16 cellular contexts compared by ENCODE assay signal in genomic region chr10:126391162-126391880, GRCh38. TPM values are rescaled to one million over a fixed set of nuclear protein-coding genes. Genes with fewer than 3 reads are reported as not detected.
DNase-seq lines count a peak whose midpoint lies in the region; ATAC-seq, FAIRE-seq and TF ChIP-seq lines count a peak whose summit lies in the region.
"Had no signal": no experiment of that assay in that cellular context is flagged by ENCODE, and none has a peak within 500 bp of the region (broad histone marks: within the 10 kb centered on the region; RNA-seq: fewer than 3 reads in every experiment).

No MANE protein-coding gene starts in this region.

- no TSS peak for BruUV-seq in IMR-90 (replicated peaks; lab: Mats Ljungman, UMichigan)

- H3K4me3 ChIP-seq in IMR-90 (ENCODE audit: insufficient read depth, low read depth, low read length) (no peak overlapping the region), astrocyte (ENCODE audit: insufficient read depth, low read depth, low read length) (no peak overlapping the region), gastroesophageal sphincter (no peak overlapping the region)

- H2AK9ac ChIP-seq in IMR-90 (replicated peaks; ENCODE audit: low read depth, low read length, poor library complexity), result peak overlapping the region; percentile 45

- no peak overlapping the region for H2BK120ac ChIP-seq in IMR-90 (ENCODE audit: low read depth, low read length)

- TF ChIP-seq CTCF in IMR-90 (conservative IDR thresholded peaks at IDR 0.05; ENCODE audit: low read depth, low read length) (no peak), astrocyte (IDR thresholded peaks at IDR 0.05; ENCODE audit: insufficient read depth, low read depth, low read length) (no peak), gastroesophageal sphincter (IDR thresholded peaks at IDR 0.05) (no peak), progenitor cell of endocrine pancreas (IDR thresholded peaks at IDR 0.05; ENCODE audit: unreplicated experiment) (no peak), D721Med (IDR thresholded peaks at IDR 0.05; ENCODE audit: insufficient read depth, missing control alignments) (no peak)

- CTCF ChIA-PET in IMR-90 (lab: Yijun Ruan, JAX), result interaction anchor here (1.3 kb wide), 1 partner anchor 457 kb away, joined by 4 read pairs; no protein-coding TSS in a partner anchor

- H3K9me3 ChIP-seq in IMR-90 (ENCODE audit: control insufficient read depth, insufficient read depth, low read length) (peaks cover 2% of the 10 kb centered on the region; the same call in 1 of the 2 replicates), astrocyte (ENCODE audit: insufficient read depth, low read depth, low read length) (no peaks in the 10 kb centered on the region), gastroesophageal sphincter (no peaks in the 10 kb centered on the region)

- no peak for TF ChIP-seq RAD21 in IMR-90 (IDR thresholded peaks at IDR 0.05; ENCODE audit: low read length)

- peak overlapping the region; percentile 34; the same call in 2 of the 3 replicates for H2BK15ac ChIP-seq in IMR-90 (ENCODE audit: low read depth, low read length)

- H3K27me3 Mint-ChIP-seq in astrocyte (ENCODE audit: low read depth, unreplicated experiment) (no peaks in the 10 kb centered on the region), progenitor cell of endocrine pancreas (peaks cover 68% of the 10 kb centered on the region)
- peaks cover 23% of the 10 kb centered on the region for H3K27me3 Mint-ChIP-seq in activated CD4-positive, alpha-beta T cell treated with anti-CD3 and anti-CD28 coated beads, Interleukin-2, amount 10 ng/mL, durations not matched to agents 24 days and 14 days

- TF ChIP-seq POLR2A in IMR-90 (IDR thresholded peaks at IDR 0.05; ENCODE audit: low read depth, low read length) (no peak), gastroesophageal sphincter (IDR thresholded peaks at IDR 0.05) (no peak)

- H3K27ac ChIP-seq in IMR-90 (ENCODE audit: insufficient read depth, low read length) (peak overlapping the region; percentile 5; the same call in 1 of the 2 replicates), astrocyte (ENCODE audit: low read depth, low read length) (peak overlapping the region; percentile 25), gastroesophageal sphincter (peak overlapping the region in 2 of 4 donors; percentile 1 to 41)

- H3K36me3 ChIP-seq in IMR-90 (ENCODE audit: control insufficient read depth, insufficient read depth, low read length) (no peaks in the 10 kb centered on the region), astrocyte (ENCODE audit: insufficient read depth, low read length) (no peaks in the 10 kb centered on the region), gastroesophageal sphincter (no peaks in the 10 kb centered on the region)

- peak overlapping the region; percentile 48 for H3K4ac ChIP-seq in IMR-90 (ENCODE audit: low read depth, low read length)

- peaks cover 28% of the 10 kb centered on the region for H3K4me1 Mint-ChIP-seq in astrocyte (ENCODE audit: low read depth, unreplicated experiment)
- H3K4me1 Mint-ChIP-seq in progenitor cell of endocrine pancreas (ENCODE audit: low read depth), result peaks cover 9% of the 10 kb centered on the region
- no peaks in the 10 kb centered on the region for H3K4me1 Mint-ChIP-seq in activated CD4-positive, alpha-beta T cell treated with anti-CD3 and anti-CD28 coated beads, Interleukin-2, amount 10 ng/mL, durations not matched to agents 24 days and 14 days

- H2AFZ ChIP-seq in IMR-90 (replicated peaks; ENCODE audit: low read length, poor library complexity) (peak overlapping the region; percentile 34), astrocyte (ENCODE audit: low read depth, low read length) (peak overlapping the region; percentile 35)

- H4K20me1 ChIP-seq in IMR-90 (ENCODE audit: insufficient read depth, low read length) (no peaks in the 10 kb centered on the region), astrocyte (ENCODE audit: insufficient read depth, low read length) (no peaks in the 10 kb centered on the region)

- H3K4me3 Mint-ChIP-seq in astrocyte (ENCODE audit: unreplicated experiment), result no peak overlapping the region
- no peak overlapping the region for H3K4me3 Mint-ChIP-seq in progenitor cell of endocrine pancreas (ENCODE audit: low read depth)
- H3K4me3 Mint-ChIP-seq in activated CD4-positive, alpha-beta T cell treated with anti-CD3 and anti-CD28 coated beads, Interleukin-2, amount 10 ng/mL, durations not matched to agents 24 days and 14 days, result no peak overlapping the region
- H3K4me3 Mint-ChIP-seq: natural killer cell had no signal

- peak overlapping the region; percentile 19 to 70; a peak in 2 of 4 replicates for H4K8ac ChIP-seq in IMR-90 (ENCODE audit: low read depth in 2 of 2, low read length in 2 of 2)

- dilution Hi-C loops in IMR-90 (cut with HindIII; ENCODE audit: low sequenced_read_pairs, unreplicated experiment), result no loop called here

- no peak overlapping the region; the same call in 1 of the 2 replicates for H3K23ac ChIP-seq in IMR-90 (ENCODE audit: low read depth, low read length)

- H3K79me1 ChIP-seq in IMR-90 (ENCODE audit: low read depth in 1 of 2, low read length in 2 of 2), result no peaks in the 10 kb centered on the region

- H3K4me1 ChIP-seq in IMR-90 (ENCODE audit: control insufficient read depth, insufficient read depth, low read length), result peaks cover 2% of the 10 kb centered on the region; the same call in 1 of the 2 replicates
- H3K4me1 ChIP-seq in astrocyte (ENCODE audit: insufficient read depth, low read length), result peaks cover 15% of the 10 kb centered on the region
- peaks cover 0 to 21% (median 6%) of the 10 kb centered on the region in 3 donors for H3K4me1 ChIP-seq in gastroesophageal sphincter

- no peak overlapping the region for H4K91ac ChIP-seq in IMR-90 (ENCODE audit: insufficient read depth, low read depth, low read length)

- H3K9ac ChIP-seq in IMR-90 (ENCODE audit: low read depth, low read length) (no peak overlapping the region), astrocyte (ENCODE audit: low read length) (peak overlapping the region; percentile 40)

- DNase-seq in IMR-90 (peak; percentile 41), astrocyte (ENCODE audit: low read depth) (no peak), progenitor cell of endocrine pancreas (ENCODE audit: low spot score, unreplicated experiment) (no peak), D721Med (ENCODE audit: insufficient read length, low spot score) (no peak), DMS79 (lab: John Stamatoyannopoulos, UW) (no peak), SW480 (ENCODE audit: low spot score) (no peak)
- no peak for DNase-seq in activated CD4-positive, alpha-beta T cell treated with anti-CD3 and anti-CD28 coated beads, Interleukin-2, amount 10 ng/mL, durations not matched to agents 24 days and 14 days
- DNase-seq: activated CD4-positive, alpha-beta T cell treated with anti-CD3 and anti-CD28 coated beads, Interleukin-2, amount 50 U/mL, for 4 hours; CD4-positive, alpha-beta memory T cell; Kasumi-1; natural killer cell; PC-3; T-helper 2 cell had no signal

- H3K79me2 ChIP-seq in astrocyte (ENCODE audit: insufficient read depth, low read length), result peaks cover 23% of the 10 kb centered on the region

- H2BK20ac ChIP-seq in IMR-90 (ENCODE audit: low read depth, low read length), result peak overlapping the region; percentile 14; the same call in 1 of the 2 replicates

- H3K27me3 ChIP-seq in IMR-90 (ENCODE audit: control insufficient read depth, insufficient read depth, low read length), result no peaks in the 10 kb centered on the region; the same call in 1 of the 2 replicates
- H3K27me3 ChIP-seq in astrocyte (ENCODE audit: insufficient read depth, low read length), result no peaks in the 10 kb centered on the region
- H3K27me3 ChIP-seq in gastroesophageal sphincter, result peaks cover 45% of the 10 kb centered on the region

- no peaks in the 10 kb centered on the region for H3K9me1 ChIP-seq in IMR-90 (ENCODE audit: insufficient read depth, low read length)

- WGBS in IMR-90 (ENCODE audit: extremely low coverage in 2 of 2, insufficient read length in 1 of 2), 2 experiments, result 40% methylated on average over 3 of the region's 9 CpGs; no CpG with 5 or more reads in 1 of the 2 experiments
- WGBS in gastroesophageal sphincter (ENCODE audit: low coverage in 1 of 2), 2 donors, result 24 to 40% methylated on average over 6 to 9 of the region's 9 CpGs

- H3K9me3 Mint-ChIP-seq in astrocyte (ENCODE audit: unreplicated experiment) (peaks cover 22% of the 10 kb centered on the region), progenitor cell of endocrine pancreas (ENCODE audit: low read depth) (no peaks in the 10 kb centered on the region)
- H3K9me3 Mint-ChIP-seq in activated CD4-positive, alpha-beta T cell treated with anti-CD3 and anti-CD28 coated beads, Interleukin-2, amount 10 ng/mL, durations not matched to agents 24 days and 14 days, result peaks cover 11% of the 10 kb centered on the region
- H3K9me3 Mint-ChIP-seq: natural killer cell had no signal

- no peak overlapping the region for H3K14ac ChIP-seq in IMR-90 (replicated peaks; ENCODE audit: low read depth, low read length)

- intact Hi-C loops in IMR-90 (cut with micrococcal nuclease), result loop anchor here (10.0 kb wide), 1 partner anchor 1877 kb away; no protein-coding TSS in a partner anchor
- intact Hi-C loops in activated CD4-positive, alpha-beta T cell treated with anti-CD3 and anti-CD28 coated beads, Interleukin-2, amount 10 ng/mL, durations not matched to agents 24 days and 14 days (cut with micrococcal nuclease), result no loop called here

- peak overlapping the region; percentile 92 for H3K27ac Mint-ChIP-seq in astrocyte (ENCODE audit: unreplicated experiment)
- H3K27ac Mint-ChIP-seq in progenitor cell of endocrine pancreas, result peak overlapping the region; percentile 3
- no peak overlapping the region for H3K27ac Mint-ChIP-seq in activated CD4-positive, alpha-beta T cell treated with anti-CD3 and anti-CD28 coated beads, Interleukin-2, amount 10 ng/mL, durations not matched to agents 24 days and 14 days
- H3K27ac Mint-ChIP-seq: natural killer cell had no signal

- TF ChIP-seq EP300 in gastroesophageal sphincter (IDR thresholded peaks at IDR 0.05), result no peak

- peak overlapping the region; percentile 28; the same call in 1 of the 2 replicates for H3K18ac ChIP-seq in IMR-90 (ENCODE audit: low read depth, low read length)

- POLR2A ChIA-PET in IMR-90 (lab: Charles Lee; ENCODE audit: unreplicated experiment), result no interaction called here

- peak overlapping the region; percentile 19; the same call in 1 of the 2 replicates for H4K5ac ChIP-seq in IMR-90 (ENCODE audit: low read depth, low read length)

- ATAC-seq in IMR-90 (ENCODE audit: low read depth) (peak; percentile 11; the same call in 1 of the 2 replicates), gastroesophageal sphincter (peak; percentile 42)
- ATAC-seq: natural killer cell, PC-3 had no signal

- H2BK5ac ChIP-seq in IMR-90 (ENCODE audit: low read depth, low read length, poor library complexity, severe bottlenecking), result no peak overlapping the region

- H3K56ac ChIP-seq in IMR-90 (ENCODE audit: extremely low read depth, insufficient read depth, low read length), result no peak overlapping the region; the same call in 1 of the 2 replicates

- H3K36me3 Mint-ChIP-seq in astrocyte (ENCODE audit: low read depth, unreplicated experiment) (peaks cover 7% of the 10 kb centered on the region), progenitor cell of endocrine pancreas (ENCODE audit: insufficient read depth) (no peaks in the 10 kb centered on the region)
- H3K36me3 Mint-ChIP-seq in activated CD4-positive, alpha-beta T cell treated with anti-CD3 and anti-CD28 coated beads, Interleukin-2, amount 10 ng/mL, durations not matched to agents 24 days and 14 days (ENCODE audit: low read depth), result peaks cover 4% of the 10 kb centered on the region

- FAIRE-seq in astrocyte (lab: Jason Lieb, UNC) (peak; percentile 13), D721Med (lab: Jason Lieb, UNC) (no peak)
- FAIRE-seq: G401.6, H54 had no signal

- in situ Hi-C loops in IMR-90 (cut with MboI; ENCODE audit: low sequenced_read_pairs), result no loop called here

- peak overlapping the region; percentile 6; the same call in 1 of the 2 replicates for H3K4me2 ChIP-seq in IMR-90 (ENCODE audit: low read depth, low read length)
- H3K4me2 ChIP-seq in astrocyte (ENCODE audit: low read length), result peak overlapping the region; percentile 33

- H2AK5ac ChIP-seq in IMR-90 (ENCODE audit: low read depth, low read length), result no peak overlapping the region; the same call in 1 of the 2 replicates

RNA-seq across cellular contexts. Expression of gene ADAM12, which starts 3.0 kb away (rescaled TPM):
- 9.7 and 10.2 TPM in 2 replicates for total RNA-seq in IMR-90 (2012; rRNA removed)
- polyA plus RNA-seq in IMR-90 (2012; rRNA removed), result 7.1 and 9.6 TPM in 2 replicates
- 4.1 and 4.5 TPM in 2 replicates for polyA plus RNA-seq in IMR-90 (2012; cell fraction: cytosol; rRNA removed)
- polyA plus RNA-seq in IMR-90 (2012; cell fraction: nucleus; rRNA removed; ENCODE audit: low replicate concordance), result 6.7 and 11.2 TPM in 2 replicates
- total RNA-seq in astrocyte, result 100 and 126 TPM in 2 replicates
- 1 to 10 TPM in 2 of 4 donors, under 1 TPM in 2; 0.27 to 1.2 (median 0.89) TPM for total RNA-seq in gastroesophageal sphincter
- 1.8 and 5.2 TPM in 2 replicates for total RNA-seq in progenitor cell of endocrine pancreas
- total RNA-seq in activated CD4-positive, alpha-beta T cell treated with anti-CD3 and anti-CD28 coated beads, Interleukin-2, amount 10 ng/mL, durations not matched to agents 24 days and 14 days, result not detected in 2 replicates
